24 cellular contexts compared by ENCODE assay signal in the genomic region with DNA sequence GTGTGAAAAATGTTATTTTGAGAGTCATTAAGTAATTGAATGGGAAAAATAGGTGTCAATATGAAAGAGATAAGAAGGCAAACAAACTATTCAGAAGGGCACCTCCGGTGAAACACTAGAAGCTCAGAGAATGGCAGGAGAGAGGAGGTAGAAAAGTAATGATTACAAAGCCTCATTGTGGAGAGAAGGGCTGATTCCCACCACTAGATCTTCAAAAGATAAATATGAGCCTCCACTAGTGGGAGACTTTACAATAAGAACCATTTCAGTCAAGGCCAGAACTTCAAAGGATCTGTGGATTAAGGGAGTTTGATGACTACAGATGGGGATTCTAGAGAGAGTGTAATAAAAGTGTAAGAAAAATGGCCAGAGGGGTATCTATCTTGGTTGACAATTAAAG.
DNase-seq lines count a peak whose midpoint lies in the region; ATAC-seq and TF ChIP-seq lines count a peak whose summit lies in the region.
"Had no signal": no experiment of that assay in that cellular context is flagged by ENCODE, and none has a peak within 500 bp of the region (broad histone marks: within the 10 kb centered on the region; RNA-seq: fewer than 3 reads in every experiment).

No MANE protein-coding gene starts in this region.

- no peak overlapping the region for H2AFZ ChIP-seq in neural progenitor cell (replicated peaks)

- no peak overlapping the region for H3K27ac ChIP-seq in neural progenitor cell
- H3K27ac ChIP-seq: brain microvascular endothelial cell, esophagus muscularis mucosa, psoas muscle, suprapubic skin, uterus had no signal

- H3F3A ChIP-seq in neural progenitor cell (ENCODE audit: low read depth): no peaks in the 10 kb centered on the region

- H3K4me1 Mint-ChIP-seq in neural progenitor cell: peaks cover 36% of the 10 kb centered on the region
- H3K4me1 Mint-ChIP-seq: activated naive CD8-positive, alpha-beta T cell treated with anti-CD3 and anti-CD28 coated beads, Interleukin-2, amount 50 U/mL, for 24 hours; CD4-positive, alpha-beta memory T cell had no signal

- H3K79me2 ChIP-seq in neural progenitor cell (ENCODE audit: low read depth): no peaks in the 10 kb centered on the region

- peak overlapping the region; percentile 4 for H3K27ac Mint-ChIP-seq in neural progenitor cell
- H3K27ac Mint-ChIP-seq: activated CD8-positive, alpha-beta T cell treated with anti-CD3 and anti-CD28 coated beads, Interleukin-2, amount 10 ng/mL, durations not matched to agents 7 days and 5 days; activated naive CD8-positive, alpha-beta T cell treated with anti-CD3 and anti-CD28 coated beads, Interleukin-2, amount 50 U/mL, for 24 hours; CD4-positive, alpha-beta memory T cell; effector memory CD8-positive, alpha-beta T cell had no signal

- H3K36me3 ChIP-seq in neural progenitor cell: no peaks in the 10 kb centered on the region
- H3K36me3 ChIP-seq: brain microvascular endothelial cell, esophagus muscularis mucosa, MG63, suprapubic skin, uterus had no signal

- H3K4me1 ChIP-seq in neural progenitor cell: peaks cover 24% of the 10 kb centered on the region
- H3K4me1 ChIP-seq: psoas muscle, suprapubic skin, uterus had no signal

- H3K9me3 Mint-ChIP-seq in neural progenitor cell: no peaks in the 10 kb centered on the region
- H3K9me3 Mint-ChIP-seq: activated naive CD8-positive, alpha-beta T cell treated with anti-CD3 and anti-CD28 coated beads, Interleukin-2, amount 50 U/mL, for 24 hours had no signal

- H3K9ac ChIP-seq in neural progenitor cell: no peak overlapping the region

- peak; percentile 8 for ATAC-seq in HG02885 (IDR thresholded peaks at IDR 0.05; ENCODE audit: poor library complexity, unreplicated experiment)
- no peak for ATAC-seq in GM18858 (IDR thresholded peaks at IDR 0.05; ENCODE audit: unreplicated experiment)
- ATAC-seq: activated CD4-positive, CD25-positive, alpha-beta regulatory T cell treated with anti-CD3 and anti-CD28 coated beads, Interleukin-2, amount 50 U/mL, for 24 hours; activated CD8-positive, alpha-beta T cell treated with anti-CD3 and anti-CD28 coated beads, Interleukin-2, amount 10 ng/mL, durations not matched to agents 7 days and 5 days; activated naive CD8-positive, alpha-beta T cell treated with anti-CD3 and anti-CD28 coated beads, Interleukin-2, amount 50 U/mL, for 24 hours; effector memory CD8-positive, alpha-beta T cell; mucosa of descending colon; psoas muscle had no signal

- DNase-seq in ELR (ENCODE audit: low read depth) (peak; percentile 11), NCI-H446 treated with DMSO at 0.1 percent for 48 hours (lab: John Stamatoyannopoulos, UW) (peak; percentile 66), neural progenitor cell (ENCODE audit: low spot score) (no peak), NCI-H2029 treated with DMSO at 0.1 percent for 48 hours (lab: John Stamatoyannopoulos, UW) (no peak), RKO (ENCODE audit: low spot score) (no peak)
- DNase-seq: activated CD8-positive, alpha-beta T cell treated with anti-CD3 and anti-CD28 coated beads, Interleukin-2, amount 10 ng/mL, durations not matched to agents 7 days and 5 days; activated gamma-delta T cell; activated naive CD8-positive, alpha-beta T cell treated with anti-CD3 and anti-CD28 coated beads, Interleukin-2, amount 50 U/mL, for 24 hours; CD4-positive, alpha-beta memory T cell; effector memory CD8-positive, alpha-beta T cell; hippocampal formation; mucosa of descending colon; NCI-H187 treated with DMSO at 0.1 percent for 48 hours; psoas muscle; Right ventricle myocardium superior; stimulated activated CD4-positive, alpha-beta T cell treated with anti-CD3 and anti-CD28 coated beads, Interleukin-1b, Interleukin-23, amount 100 ng/mL, for 48 hours; uterus had no signal

- H3K4me3 Mint-ChIP-seq in neural progenitor cell: no peak overlapping the region
- H3K4me3 Mint-ChIP-seq: activated CD8-positive, alpha-beta T cell treated with anti-CD3 and anti-CD28 coated beads, Interleukin-2, amount 10 ng/mL, durations not matched to agents 7 days and 5 days; activated naive CD8-positive, alpha-beta T cell treated with anti-CD3 and anti-CD28 coated beads, Interleukin-2, amount 50 U/mL, for 24 hours; CD4-positive, alpha-beta memory T cell; effector memory CD8-positive, alpha-beta T cell had no signal

- no peaks in the 10 kb centered on the region for H4K20me1 ChIP-seq in neural progenitor cell (ENCODE audit: low read depth)

- H3K4me2 ChIP-seq in neural progenitor cell: peak overlapping the region; percentile 34

- H3K27me3 Mint-ChIP-seq in neural progenitor cell (ENCODE audit: insufficient read depth, low read depth): no peaks in the 10 kb centered on the region
- H3K27me3 Mint-ChIP-seq: activated naive CD8-positive, alpha-beta T cell treated with anti-CD3 and anti-CD28 coated beads, Interleukin-2, amount 50 U/mL, for 24 hours; CD4-positive, alpha-beta memory T cell; effector memory CD8-positive, alpha-beta T cell had no signal

- H3K36me3 Mint-ChIP-seq in neural progenitor cell: no peaks in the 10 kb centered on the region
- H3K36me3 Mint-ChIP-seq: CD4-positive, alpha-beta memory T cell had no signal

- no peaks in the 10 kb centered on the region for H3K9me3 ChIP-seq in neural progenitor cell (ENCODE audit: low read depth)
- H3K9me3 ChIP-seq: esophagus muscularis mucosa, mucosa of descending colon, psoas muscle, suprapubic skin, uterus had no signal

- no peak overlapping the region for H3K4me3 ChIP-seq in neural progenitor cell
- H3K4me3 ChIP-seq: esophagus muscularis mucosa, MG63, mucosa of descending colon, psoas muscle, suprapubic skin, uterus had no signal

- no peaks in the 10 kb centered on the region for H3K27me3 ChIP-seq in neural progenitor cell
- H3K27me3 ChIP-seq: brain microvascular endothelial cell, esophagus muscularis mucosa, MG63, suprapubic skin, uterus had no signal

- TF ChIP-seq CTCF in neural progenitor cell (IDR thresholded peaks at IDR 0.05): no peak

Comparison
In these comparisons a context has a peak if more than half of its experiments do, and no peak if none do; other contexts are left out.
1. DNase-seq: peak in ELR (single experiment) and NCI-H446 treated with DMSO at 0.1 percent for 48 hours (single experiment); none in neural progenitor cell (single experiment), NCI-H2029 treated with DMSO at 0.1 percent for 48 hours (single experiment) and RKO (single experiment).